Comparison of ENCODE assay signal across 8 cellular contexts in the genomic region with DNA sequence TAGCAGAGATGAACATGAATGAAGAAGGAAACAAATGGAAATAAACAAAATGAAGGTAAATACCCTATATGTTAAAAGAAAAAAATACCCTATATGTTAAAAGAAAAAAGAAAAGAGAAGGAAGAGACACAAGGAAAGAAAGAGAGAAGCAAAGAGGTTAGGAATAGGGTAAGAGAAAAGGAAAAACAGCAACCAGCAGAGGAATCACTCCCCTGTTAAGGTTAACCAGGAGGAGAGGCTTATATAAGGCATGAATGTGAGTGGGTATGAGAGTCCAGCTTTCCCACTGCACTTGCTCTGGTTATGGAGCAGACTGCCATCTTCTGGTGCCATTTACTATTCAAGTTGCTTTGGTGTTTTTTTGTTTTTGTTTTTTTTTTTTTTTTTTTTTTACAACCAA. TPM values are rescaled to one million over a fixed set of nuclear protein-coding genes. Genes with fewer than 3 reads are reported as not detected.
A peak's percentile ranks its signal among the peaks of the same experiment; 100 is the strongest.
DNase-seq lines count a peak whose midpoint lies in the region; ATAC-seq, FAIRE-seq and TF ChIP-seq lines count a peak whose summit lies in the region.
"Had no signal": no experiment of that assay in that cellular context is flagged by ENCODE, and none has a peak within 500 bp of the region (broad histone marks: within the 10 kb centered on the region; RNA-seq: fewer than 3 reads in every experiment).

No MANE protein-coding gene starts in this region.

- H3K27me3 ChIP-seq in DND-41 (ENCODE audit: insufficient read depth, low read length, poor library complexity) (no peaks in the 10 kb centered on the region), astrocyte (ENCODE audit: insufficient read depth, low read length) (no peaks in the 10 kb centered on the region), lower lobe of right lung (ENCODE audit: low read depth) (no peaks in the 10 kb centered on the region), MG63 (no peaks in the 10 kb centered on the region)

- no peak overlapping the region for H3K27ac ChIP-seq in DND-41 (ENCODE audit: low read length)
- H3K27ac ChIP-seq in astrocyte (ENCODE audit: low read depth, low read length): no peak overlapping the region
- H3K27ac ChIP-seq in lower lobe of right lung: peak overlapping the region; percentile 96

- H3K4me3 Mint-ChIP-seq in astrocyte (ENCODE audit: unreplicated experiment): no peak overlapping the region

- H2AFZ ChIP-seq in DND-41 (ENCODE audit: low read depth, low read length) (no peak overlapping the region), astrocyte (ENCODE audit: low read depth, low read length) (no peak overlapping the region)

- intact Hi-C loops in lower lobe of right lung (cut with DNase I): no loop called here

- H3K9me3 ChIP-seq in DND-41 (ENCODE audit: insufficient read depth, low read length, severe bottlenecking) (no peaks in the 10 kb centered on the region), astrocyte (ENCODE audit: insufficient read depth, low read depth, low read length) (no peaks in the 10 kb centered on the region), lower lobe of right lung (no peaks in the 10 kb centered on the region), MG63 (no peaks in the 10 kb centered on the region)

- H3K27me3 Mint-ChIP-seq in astrocyte (ENCODE audit: low read depth, unreplicated experiment): peaks cover 2% of the 10 kb centered on the region

- FAIRE-seq in astrocyte (lab: Jason Lieb, UNC): no peak
- FAIRE-seq: TTC549 had no signal

- H3K4me2 ChIP-seq in DND-41 (ENCODE audit: insufficient read depth, low read length) (peak overlapping the region; percentile 98; the same call in 1 of the 2 replicates), astrocyte (ENCODE audit: low read length) (peak overlapping the region; percentile 95)

- peaks cover 6% of the 10 kb centered on the region for H3K36me3 Mint-ChIP-seq in astrocyte (ENCODE audit: low read depth, unreplicated experiment)

- ATAC-seq in DND-41 (ENCODE audit: insufficient read depth, low read depth) (no peak), lower lobe of right lung (no peak)

- H3K36me3 ChIP-seq in DND-41 (ENCODE audit: insufficient read depth, low read length): peaks cover 35% of the 10 kb centered on the region
- no peaks in the 10 kb centered on the region for H3K36me3 ChIP-seq in astrocyte (ENCODE audit: insufficient read depth, low read length)
- H3K36me3 ChIP-seq in lower lobe of right lung: peaks cover 23% of the 10 kb centered on the region
- H3K36me3 ChIP-seq in MG63: no peaks in the 10 kb centered on the region; the same call in 1 of the 2 replicates

- H4K20me1 ChIP-seq in DND-41 (ENCODE audit: insufficient read depth, low read length) (no peaks in the 10 kb centered on the region), astrocyte (ENCODE audit: insufficient read depth, low read length) (no peaks in the 10 kb centered on the region)

- H3K4me3 ChIP-seq in DND-41 (ENCODE audit: low read depth in 1 of 2, low read length in 2 of 2): no peak overlapping the region
- H3K4me3 ChIP-seq in astrocyte (ENCODE audit: insufficient read depth, low read depth, low read length): no peak overlapping the region
- H3K4me3 ChIP-seq in lower lobe of right lung: no peak overlapping the region
- H3K4me3 ChIP-seq in MG63: no peak overlapping the region

- peaks cover 16% of the 10 kb centered on the region for H3K79me2 ChIP-seq in DND-41 (ENCODE audit: insufficient read depth, low read length)
- peaks cover 5% of the 10 kb centered on the region for H3K79me2 ChIP-seq in astrocyte (ENCODE audit: insufficient read depth, low read length)

- H3K4me1 Mint-ChIP-seq in astrocyte (ENCODE audit: low read depth, unreplicated experiment): peaks cover 20% of the 10 kb centered on the region

- H3K9ac ChIP-seq in DND-41 (ENCODE audit: low read depth, low read length): peak overlapping the region; percentile 90; the same call in 1 of the 2 replicates
- no peak overlapping the region for H3K9ac ChIP-seq in astrocyte (ENCODE audit: low read length)

- no peak overlapping the region for H3K27ac Mint-ChIP-seq in astrocyte (ENCODE audit: unreplicated experiment)

- TF ChIP-seq CTCF in DND-41 (IDR thresholded peaks at IDR 0.05; ENCODE audit: borderline replicate concordance, extremely low read depth, low read length, poor library complexity, severe bottlenecking) (peak; percentile 32), astrocyte (IDR thresholded peaks at IDR 0.05; ENCODE audit: insufficient read depth, low read depth, low read length) (peak; percentile 8), lower lobe of right lung (IDR thresholded peaks at IDR 0.05) (peak; percentile 12)

- no peak for DNase-seq in DND-41
- DNase-seq in LHCN-M2 (ENCODE audit: low read depth): peak; percentile 70
- DNase-seq in astrocyte (ENCODE audit: low read depth): peak; percentile 39
- DNase-seq in lower lobe of right lung: no peak
- no peak for DNase-seq in NCI-H187 (lab: John Stamatoyannopoulos, UW)
- DNase-seq in MG63: no peak
- DNase-seq in stimulated activated CD4-positive, alpha-beta T cell treated with anti-CD3 and anti-CD28 coated beads, Interleukin-4, amount 100 ng/mL, for 4 hours: no peak

- H3K9me3 Mint-ChIP-seq in astrocyte (ENCODE audit: unreplicated experiment): no peaks in the 10 kb centered on the region

- H3K4me1 ChIP-seq in DND-41 (ENCODE audit: insufficient read depth, low read length) (peaks cover 37% of the 10 kb centered on the region), astrocyte (ENCODE audit: insufficient read depth, low read length) (peaks cover 15% of the 10 kb centered on the region), lower lobe of right lung (peaks cover 41% of the 10 kb centered on the region)

RNA-seq across cellular contexts. Expression of a gene that starts 3.1 kb away (rescaled TPM):
- 2.9 and 5.0 TPM in 2 replicates for total RNA-seq in LHCN-M2 (2014; rRNA removed)
- polyA plus RNA-seq in LHCN-M2 (2012): 3.2 TPM
- 2.1 and 3.6 TPM in 2 replicates for total RNA-seq in astrocyte
- 16.9 TPM for total RNA-seq in lower lobe of right lung
- 0.30 TPM in 1 of 2 replicates, not detected in the other for total RNA-seq in MG63 (2014; rRNA removed; shearing (Covaris generic); ENCODE audit: low replicate concordance)

RNA-seq across cellular contexts. Expression of a gene that starts 7.1 kb away (rescaled TPM):
- total RNA-seq in LHCN-M2 (2014; rRNA removed) (17.3 and 20.4 TPM in 2 replicates), astrocyte (19.6 and 21.4 TPM in 2 replicates), lower lobe of right lung (43.9 TPM)
- 25.3 TPM for polyA plus RNA-seq in LHCN-M2 (2012)
- 7.1 and 10.7 TPM in 2 replicates for total RNA-seq in MG63 (2014; rRNA removed; shearing (Covaris generic); ENCODE audit: low replicate concordance)

RNA-seq across cellular contexts. Expression of a gene that starts 13.6 kb away (rescaled TPM):
- total RNA-seq in LHCN-M2 (2014; rRNA removed) (5.7 and 7.1 TPM in 2 replicates), astrocyte (13.7 and 16.6 TPM in 2 replicates), lower lobe of right lung (12.4 TPM)
- 6.1 TPM for polyA plus RNA-seq in LHCN-M2 (2012)
- total RNA-seq in MG63 (2014; rRNA removed; shearing (Covaris generic); ENCODE audit: low replicate concordance): 0.76 and 1.4 TPM in 2 replicates

RNA-seq across cellular contexts. Expression of a gene that starts 21.7 kb away (rescaled TPM):
- total RNA-seq in LHCN-M2 (2014; rRNA removed) (86.7 and 92.7 TPM in 2 replicates), astrocyte (147 and 162 TPM in 2 replicates), lower lobe of right lung (122 TPM)
- polyA plus RNA-seq in LHCN-M2 (2012): 118 TPM
- 48.3 and 89.9 TPM in 2 replicates for total RNA-seq in MG63 (2014; rRNA removed; shearing (Covaris generic); ENCODE audit: low replicate concordance)

RNA-seq across cellular contexts. Expression of a gene that starts 53.1 kb away (rescaled TPM):
- total RNA-seq in LHCN-M2 (2014; rRNA removed) (13.5 and 16.0 TPM in 2 replicates), astrocyte (29.3 and 39.5 TPM in 2 replicates), lower lobe of right lung (10.6 TPM)
- 9.1 TPM for polyA plus RNA-seq in LHCN-M2 (2012)
- 6.1 TPM in 1 of 2 replicates, not detected in the other for total RNA-seq in MG63 (2014; rRNA removed; shearing (Covaris generic); ENCODE audit: low replicate concordance)

Comparison
In these comparisons a context has a peak if more than half of its experiments do, and no peak if none do; other contexts are left out.
1. DNase-seq: peak in LHCN-M2 (single experiment) and astrocyte (single experiment); none in DND-41 (single experiment), lower lobe of right lung (single experiment), NCI-H187 (0 of 2), MG63 (single experiment) and stimulated activated CD4-positive, alpha-beta T cell treated with anti-CD3 and anti-CD28 coated beads, Interleukin-4, amount 100 ng/mL, for 4 hours (0 of 2).
2. Peak in every context shown above with its lines, with median percentiles within 50 percentile points of each other: CTCF ChIP-seq.